In genomic region chr5:77957-78804, GRCh38 we compare ENCODE assay signal across 8 cellular contexts. TPM values are rescaled to one million over a fixed set of nuclear protein-coding genes. Genes with fewer than 3 reads are reported as not detected.
DNase-seq lines count a peak whose midpoint lies in the region; ATAC-seq, FAIRE-seq and TF ChIP-seq lines count a peak whose summit lies in the region.
"Had no signal": no experiment of that assay in that cellular context is flagged by ENCODE, and none has a peak within 500 bp of the region (broad histone marks: within the 10 kb centered on the region; RNA-seq: fewer than 3 reads in every experiment).

No MANE protein-coding gene starts in this region.

- no peaks in the 10 kb centered on the region for H3K4me1 ChIP-seq in heart right ventricle

- H3K27ac Mint-ChIP-seq in immature natural killer cell: no peak overlapping the region

- peaks cover 0 to 13% (median 2%) of the 10 kb centered on the region in 3 donors for H3K27me3 Mint-ChIP-seq in immature natural killer cell (ENCODE audit: low read depth in 3 of 3)

- H3K36me3 ChIP-seq in heart right ventricle: no peaks in the 10 kb centered on the region

- WGBS in heart right ventricle, 2 donors: 60 to 63% methylated on average over 17 of the region's 17 CpGs

- peaks cover 0 to 3% (median 0%) of the 10 kb centered on the region in 6 donors for H3K9me3 Mint-ChIP-seq in immature natural killer cell

- H3K36me3 Mint-ChIP-seq in immature natural killer cell: no peaks in the 10 kb centered on the region

- H3K4me3 Mint-ChIP-seq in immature natural killer cell: no peak overlapping the region

- no peak for FAIRE-seq in frontal cortex (lab: Jason Lieb, UNC)

- no peaks in the 10 kb centered on the region for H3K9me3 ChIP-seq in heart right ventricle

- intact Hi-C loops in heart right ventricle (cut with DNase I): no loop called here

- peak in 8 of 9 donors; percentile 19 to 58 (median 47) for TF ChIP-seq CTCF in heart right ventricle (IDR thresholded peaks at IDR 0.05)

- DNase-seq in Daoy (ENCODE audit: low read depth): peak; percentile 73
- DNase-seq in HT-29 (ENCODE audit: low spot score): peak; percentile 81
- peak; percentile 31 to 46 for DNase-seq in heart right ventricle
- no peak for DNase-seq in frontal cortex (ENCODE audit: low spot score in 2 of 2)
- no peak for DNase-seq in immature natural killer cell

- H3K27me3 ChIP-seq in heart right ventricle: peaks cover 0 to 36% (median 18%) of the 10 kb centered on the region in 7 donors

- H3K27ac ChIP-seq in heart right ventricle: no peak overlapping the region

- no peak overlapping the region for H3K4me3 ChIP-seq in heart right ventricle

- no peaks in the 10 kb centered on the region for H3K4me1 Mint-ChIP-seq in immature natural killer cell

- ATAC-seq in SK-N-SH treated with all-trans-retinoic acid at 6 μM for 48 hours (peak; percentile 85), heart right ventricle (peak; percentile 51 to 85 (median 70)), HG03097 (IDR thresholded peaks at IDR 0.05; ENCODE audit: low FRiP score, unreplicated experiment) (no peak)

TF ChIP-seq in SK-N-SH treated with all-trans-retinoic acid at 6 μM for 48 hours, 23 proteins besides CTCF, POLR2A, EP300 and RAD21:
- TF ChIP-seq ISL1 (CRISPR knock-in tag; IDR thresholded peaks at IDR 0.05) (no peak), PATZ1 (CRISPR knock-in tag; IDR thresholded peaks at IDR 0.05; ENCODE audit: borderline replicate concordance) (no peak), PPARA (CRISPR knock-in tag; IDR thresholded peaks at IDR 0.05; ENCODE audit: borderline replicate concordance) (no peak), CSDC2 (CRISPR knock-in tag; IDR thresholded peaks at IDR 0.05) (no peak), GLIS3 (CRISPR knock-in tag; IDR thresholded peaks at IDR 0.05) (no peak), ZNF565 (CRISPR knock-in tag; conservative IDR thresholded peaks at IDR 0.05; ENCODE audit: low read depth) (no peak), ZNF8 (CRISPR knock-in tag; IDR thresholded peaks at IDR 0.05) (no peak), ZNF70 (CRISPR knock-in tag; IDR thresholded peaks at IDR 0.05) (no peak), ZFP30 (CRISPR knock-in tag; IDR thresholded peaks at IDR 0.05) (no peak), OSR1 (CRISPR knock-in tag; IDR thresholded peaks at IDR 0.05) (no peak), ZFP3 (CRISPR knock-in tag; IDR thresholded peaks at IDR 0.05) (no peak), RARB (CRISPR knock-in tag; IDR thresholded peaks at IDR 0.05) (no peak), ESRRG (CRISPR knock-in tag; IDR thresholded peaks at IDR 0.05) (no peak)
- TF ChIP-seq, protein P1, sequence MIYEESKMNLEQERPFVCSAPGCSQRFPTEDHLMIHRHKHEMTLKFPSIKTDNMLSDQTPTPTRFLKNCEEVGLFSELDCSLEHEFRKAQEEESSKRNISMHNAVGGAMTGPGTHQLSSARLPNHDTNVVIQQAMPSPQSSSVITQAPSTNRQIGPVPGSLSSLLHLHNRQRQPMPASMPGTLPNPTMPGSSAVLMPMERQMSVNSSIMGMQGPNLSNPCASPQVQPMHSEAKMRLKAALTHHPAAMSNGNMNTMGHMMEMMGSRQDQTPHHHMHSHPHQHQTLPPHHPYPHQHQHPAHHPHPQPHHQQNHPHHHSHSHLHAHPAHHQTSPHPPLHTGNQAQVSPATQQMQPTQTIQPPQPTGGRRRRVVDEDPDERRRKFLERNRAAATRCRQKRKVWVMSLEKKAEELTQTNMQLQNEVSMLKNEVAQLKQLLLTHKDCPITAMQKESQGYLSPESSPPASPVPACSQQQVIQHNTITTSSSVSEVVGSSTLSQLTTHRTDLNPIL (CRISPR knock-in tag; IDR thresholded peaks at IDR 0.05; ENCODE audit: low read depth): no peak
- TF ChIP-seq, protein P2, sequence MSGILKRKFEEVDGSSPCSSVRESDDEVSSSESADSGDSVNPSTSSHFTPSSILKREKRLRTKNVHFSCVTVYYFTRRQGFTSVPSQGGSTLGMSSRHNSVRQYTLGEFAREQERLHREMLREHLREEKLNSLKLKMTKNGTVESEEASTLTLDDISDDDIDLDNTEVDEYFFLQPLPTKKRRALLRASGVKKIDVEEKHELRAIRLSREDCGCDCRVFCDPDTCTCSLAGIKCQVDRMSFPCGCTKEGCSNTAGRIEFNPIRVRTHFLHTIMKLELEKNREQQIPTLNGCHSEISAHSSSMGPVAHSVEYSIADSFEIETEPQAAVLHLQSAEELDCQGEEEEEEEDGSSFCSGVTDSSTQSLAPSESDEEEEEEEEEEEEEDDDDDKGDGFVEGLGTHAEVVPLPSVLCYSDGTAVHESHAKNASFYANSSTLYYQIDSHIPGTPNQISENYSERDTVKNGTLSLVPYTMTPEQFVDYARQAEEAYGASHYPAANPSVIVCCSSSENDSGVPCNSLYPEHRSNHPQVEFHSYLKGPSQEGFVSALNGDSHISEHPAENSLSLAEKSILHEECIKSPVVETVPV (CRISPR knock-in tag; IDR thresholded peaks at IDR 0.05): no peak

RNA-seq across cellular contexts. Expression of gene PLEKHG4B, which starts 13.8 kb away (rescaled TPM):
- total RNA-seq in Daoy (2014; rRNA removed; shearing (Covaris generic)): 9.0 and 13.5 TPM in 2 replicates
- total RNA-seq in HT-29 (2014; rRNA removed; shearing (Covaris generic)): not detected in 2 replicates
- total RNA-seq in heart right ventricle (under 1 TPM in 3 of 10 donors, not detected in 7; 0.02 to 0.14 (median 0.07) TPM), frontal cortex (3.7 TPM)
- polyA plus RNA-seq in heart right ventricle (under 1 TPM in 1 of 2 donors, not detected in 1; under 0.01 TPM), immature natural killer cell (not detected)
- total RNA-seq: pulmonary artery endothelial cell had no signal

Comparison
In these comparisons a context has a peak if more than half of its experiments do, and no peak if none do; other contexts are left out.
1. DNase-seq: peak in Daoy (single experiment), HT-29 (single experiment) and heart right ventricle (2 of 2); none in frontal cortex (0 of 2) and immature natural killer cell (0 of 3).